In genomic region chr10:132254841-132255240, GRCh38 we compare ENCODE assay signal across 17 cellular contexts. TPM values are rescaled to one million over a fixed set of nuclear protein-coding genes. Genes with fewer than 3 reads are reported as not detected.
DNase-seq lines count a peak whose midpoint lies in the region; ATAC-seq and TF ChIP-seq lines count a peak whose summit lies in the region.
"Had no signal": no experiment of that assay in that cellular context is flagged by ENCODE, and none has a peak within 500 bp of the region (broad histone marks: within the 10 kb centered on the region; RNA-seq: fewer than 3 reads in every experiment).

No MANE protein-coding gene starts in this region.

- H3K36me3 Mint-ChIP-seq in immature natural killer cell (no peaks in the 10 kb centered on the region), neural crest cell (ENCODE audit: low read depth) (no peaks in the 10 kb centered on the region)
- H3K36me3 Mint-ChIP-seq in effector memory CD8-positive, alpha-beta T cell (ENCODE audit: insufficient read depth): peaks cover 4% of the 10 kb centered on the region
- H3K36me3 Mint-ChIP-seq: CD4-positive, alpha-beta memory T cell had no signal

- H3F3A ChIP-seq in PC-3 (ENCODE audit: low read length, unreplicated experiment) (no peaks in the 10 kb centered on the region), smooth muscle cell (ENCODE audit: low read depth) (no peaks in the 10 kb centered on the region)

- H3K79me2 ChIP-seq in PC-3 (ENCODE audit: low read length) (no peaks in the 10 kb centered on the region), smooth muscle cell (ENCODE audit: low read depth) (no peaks in the 10 kb centered on the region)

- TF ChIP-seq CTCF in neural crest cell (conservative IDR thresholded peaks at IDR 0.05): no peak
- TF ChIP-seq CTCF in PC-3 (conservative IDR thresholded peaks at IDR 0.05; ENCODE audit: low read depth, low read length): no peak
- no peak for TF ChIP-seq CTCF in smooth muscle cell (IDR thresholded peaks at IDR 0.05; ENCODE audit: borderline replicate concordance, insufficient read depth, poor library complexity, severe bottlenecking)

- no peak overlapping the region for H3K27ac ChIP-seq in BLaER1
- H3K27ac ChIP-seq in PC-3 (ENCODE audit: low read length): no peak overlapping the region
- H3K27ac ChIP-seq in smooth muscle cell (ENCODE audit: low read depth): no peak overlapping the region
- H3K27ac ChIP-seq: GM23248, HL-60 had no signal

- POLR2A ChIA-PET in PC-3 (lab: Charles Lee; ENCODE audit: unreplicated experiment): no interaction called here

- ATAC-seq in activated CD4-positive, CD25-positive, alpha-beta regulatory T cell treated with anti-CD3 and anti-CD28 coated beads, Interleukin-2, amount 50 U/mL, for 24 hours: no peak
- ATAC-seq in effector memory CD8-positive, alpha-beta T cell (replicated peaks): no peak
- ATAC-seq in PC-3: no peak
- ATAC-seq: GM12878, HCT116 had no signal

- H3K9me2 ChIP-seq in PC-3 (replicated peaks; ENCODE audit: low read length): no peaks in the 10 kb centered on the region

- peaks cover 0 to 2% (median 0%) of the 10 kb centered on the region in 3 donors for H3K27me3 Mint-ChIP-seq in immature natural killer cell (ENCODE audit: low read depth in 3 of 3)
- H3K27me3 Mint-ChIP-seq in neural crest cell (ENCODE audit: low read depth): no peaks in the 10 kb centered on the region
- no peaks in the 10 kb centered on the region for H3K27me3 Mint-ChIP-seq in effector memory CD8-positive, alpha-beta T cell
- H3K27me3 Mint-ChIP-seq: CD4-positive, alpha-beta memory T cell had no signal

- DNase-seq in MV-4-11 (lab: John Stamatoyannopoulos, UW): peak; percentile 56
- peak in 2 of 3 donors; percentile 41 to 58 for DNase-seq in immature natural killer cell
- no peak for DNase-seq in neural crest cell (ENCODE audit: low read depth, low spot score)
- DNase-seq in effector memory CD8-positive, alpha-beta T cell: no peak
- DNase-seq in PC-3: no peak
- no peak for DNase-seq in smooth muscle cell (lab: John Stamatoyannopoulos, UW; ENCODE audit: unreplicated experiment)
- DNase-seq: 8988T; AML-193; C1 segment of cervical spinal cord; CD4-positive, alpha-beta memory T cell; DMS79; GM23248 had no signal

- H3K4me1 Mint-ChIP-seq in immature natural killer cell (peaks cover 0 to 33% of the 10 kb centered on the region in 2 donors), neural crest cell (peaks cover 9% of the 10 kb centered on the region)
- peaks cover 5 to 14% of the 10 kb centered on the region in 2 donors for H3K4me1 Mint-ChIP-seq in effector memory CD8-positive, alpha-beta T cell (ENCODE audit: low read depth in 2 of 2)

- H3K27ac Mint-ChIP-seq in immature natural killer cell (peak overlapping the region; percentile 40 to 94 (median 91)), neural crest cell (ENCODE audit: unreplicated experiment) (peak overlapping the region; percentile 50)
- peak overlapping the region in 1 of 2 donors; percentile 79 for H3K27ac Mint-ChIP-seq in effector memory CD8-positive, alpha-beta T cell

- H3K36me3 ChIP-seq in BLaER1 (no peaks in the 10 kb centered on the region), PC-3 (ENCODE audit: low read depth, low read length) (no peaks in the 10 kb centered on the region), smooth muscle cell (ENCODE audit: low read depth) (no peaks in the 10 kb centered on the region)

- H3K27me3 ChIP-seq in BLaER1 (no peaks in the 10 kb centered on the region), PC-3 (ENCODE audit: low read length) (no peaks in the 10 kb centered on the region), smooth muscle cell (ENCODE audit: low read depth) (no peaks in the 10 kb centered on the region)

- H3K9me3 Mint-ChIP-seq in immature natural killer cell (no peaks in the 10 kb centered on the region), neural crest cell (no peaks in the 10 kb centered on the region)
- no peaks in the 10 kb centered on the region for H3K9me3 Mint-ChIP-seq in effector memory CD8-positive, alpha-beta T cell
- H3K9me3 Mint-ChIP-seq: CD4-positive, alpha-beta memory T cell had no signal

- H3K4me2 ChIP-seq in BLaER1: peak overlapping the region; percentile 71
- H3K4me2 ChIP-seq in PC-3 (ENCODE audit: low read length): no peak overlapping the region
- no peak overlapping the region for H3K4me2 ChIP-seq in smooth muscle cell

- H3K9ac ChIP-seq in BLaER1: no peak overlapping the region
- no peak overlapping the region for H3K9ac ChIP-seq in PC-3 (ENCODE audit: low read length)
- H3K9ac ChIP-seq in smooth muscle cell (ENCODE audit: low read depth): no peak overlapping the region
- H3K9ac ChIP-seq: GM23248 had no signal

- CTCF ChIA-PET in PC-3 (lab: Charles Lee): no interaction called here

- 71% methylated on average over 14 of the region's 14 CpGs for WGBS in smooth muscle cell (ENCODE audit: low lambda C conversion rate)

- peak overlapping the region in 4 of 5 donors; percentile 67 to 77 (median 68) for H3K4me3 Mint-ChIP-seq in immature natural killer cell
- no peak overlapping the region for H3K4me3 Mint-ChIP-seq in neural crest cell
- H3K4me3 Mint-ChIP-seq in effector memory CD8-positive, alpha-beta T cell: peak overlapping the region in 1 of 2 donors; percentile 72

- peaks cover 11% of the 10 kb centered on the region; the same call in 1 of the 2 replicates for H4K20me1 ChIP-seq in BLaER1
- H4K20me1 ChIP-seq in PC-3 (ENCODE audit: low read length): no peaks in the 10 kb centered on the region
- no peaks in the 10 kb centered on the region for H4K20me1 ChIP-seq in smooth muscle cell (ENCODE audit: low read depth)

- intact Hi-C loops in PC-3 (cut with micrococcal nuclease): no loop called here

- no TSS peak for BruUV-seq in PC-3 (replicated peaks; lab: Mats Ljungman, UMichigan)

- H2AFZ ChIP-seq in PC-3 (ENCODE audit: low read length): no peak overlapping the region
- no peak overlapping the region for H2AFZ ChIP-seq in smooth muscle cell (ENCODE audit: low read depth)
- H2AFZ ChIP-seq: GM23248 had no signal

- peaks cover 36% of the 10 kb centered on the region for H3K4me1 ChIP-seq in BLaER1
- H3K4me1 ChIP-seq in PC-3 (ENCODE audit: insufficient read depth, low read length): no peaks in the 10 kb centered on the region
- H3K4me1 ChIP-seq in smooth muscle cell (ENCODE audit: low read depth): no peaks in the 10 kb centered on the region

- H3K4me3 ChIP-seq in BLaER1 (no peak overlapping the region), PC-3 (ENCODE audit: low read length) (no peak overlapping the region), smooth muscle cell (no peak overlapping the region)
- H3K4me3 ChIP-seq: GM12878, GM23248 had no signal

- H3K9me3 ChIP-seq in BLaER1 (no peaks in the 10 kb centered on the region), PC-3 (ENCODE audit: low read length) (no peaks in the 10 kb centered on the region), smooth muscle cell (replicated peaks; ENCODE audit: low read depth) (no peaks in the 10 kb centered on the region)

RNA-seq across cellular contexts. Expression of gene STK32C, which starts 52.9 kb away (rescaled TPM):
- polyA plus RNA-seq in immature natural killer cell (10 to 100 TPM in 2 of 3 donors, 1 to 10 TPM in 1; 6.3 to 14.2 (median 13.7) TPM), smooth muscle cell (9.2 and 13.2 TPM in 2 replicates)
- total RNA-seq in neural crest cell (19.6 and 21.9 TPM in 2 replicates), PC-3 (2014; rRNA removed) (28.3 and 34.7 TPM in 2 replicates), smooth muscle cell (1.4 and 2.3 TPM in 2 replicates)

Comparison
In these comparisons a context has a peak if more than half of its experiments do, and no peak if none do; other contexts are left out.
1. DNase-seq: peak in MV-4-11 (single experiment) and immature natural killer cell (2 of 3); none in neural crest cell (single experiment), effector memory CD8-positive, alpha-beta T cell (0 of 3), PC-3 (single experiment) and smooth muscle cell (single experiment).